Comparison of ENCODE assay signal across 7 cellular contexts in genomic region chr12:44488180-44488579, GRCh38.
"Had no signal": no experiment of that assay in that cellular context is flagged by ENCODE, and none has a peak within 500 bp of the region (broad histone marks: within the 10 kb centered on the region; RNA-seq: fewer than 3 reads in every experiment).

No MANE protein-coding gene starts in this region.

- H3K4me2 ChIP-seq: KMS-11 had no signal

- H3K9ac ChIP-seq: KMS-11 had no signal

- H3K27ac ChIP-seq: HL-60, KMS-11 had no signal

- H3K4me3 ChIP-seq: K562 had no signal

- DNase-seq: IMR-90, KBM-7, KG1 had no signal

- ATAC-seq: HepG2, K562 had no signal
